ENCODE assay signal across 1 cellular context in genomic region chr1:43009274-43009673, GRCh38.
TF ChIP-seq lines count a peak whose summit lies in the region.

No MANE protein-coding gene starts in this region.

TF ChIP-seq in HEK293, 187 proteins besides CTCF, POLR2A, EP300 and RAD21 (continued from another document):
- TF ChIP-seq PRDM6 (tag by site-specific recombination; IDR thresholded peaks at IDR 0.05), result 0 out of 2 replicates have a peak, but pooled peaks have one; percentile 28
- no peak for TF ChIP-seq ZNF621 (tag by site-specific recombination; IDR thresholded peaks at IDR 0.05)
- no peak for TF ChIP-seq ZNF292 (tag by site-specific recombination; IDR thresholded peaks at IDR 0.05; ENCODE audit: borderline replicate concordance, low read depth)
- no peak for TF ChIP-seq ZBTB7A (tag by site-specific recombination; IDR thresholded peaks at IDR 0.05; ENCODE audit: low read depth)
- no peak for TF ChIP-seq ZFP69B (tag by site-specific recombination; IDR thresholded peaks at IDR 0.05)
- TF ChIP-seq ZNF558 (tag by site-specific recombination; IDR thresholded peaks at IDR 0.05), result no peak
- no peak for TF ChIP-seq ZNF792 (tag by site-specific recombination; IDR thresholded peaks at IDR 0.05)
- TF ChIP-seq, protein P1, sequence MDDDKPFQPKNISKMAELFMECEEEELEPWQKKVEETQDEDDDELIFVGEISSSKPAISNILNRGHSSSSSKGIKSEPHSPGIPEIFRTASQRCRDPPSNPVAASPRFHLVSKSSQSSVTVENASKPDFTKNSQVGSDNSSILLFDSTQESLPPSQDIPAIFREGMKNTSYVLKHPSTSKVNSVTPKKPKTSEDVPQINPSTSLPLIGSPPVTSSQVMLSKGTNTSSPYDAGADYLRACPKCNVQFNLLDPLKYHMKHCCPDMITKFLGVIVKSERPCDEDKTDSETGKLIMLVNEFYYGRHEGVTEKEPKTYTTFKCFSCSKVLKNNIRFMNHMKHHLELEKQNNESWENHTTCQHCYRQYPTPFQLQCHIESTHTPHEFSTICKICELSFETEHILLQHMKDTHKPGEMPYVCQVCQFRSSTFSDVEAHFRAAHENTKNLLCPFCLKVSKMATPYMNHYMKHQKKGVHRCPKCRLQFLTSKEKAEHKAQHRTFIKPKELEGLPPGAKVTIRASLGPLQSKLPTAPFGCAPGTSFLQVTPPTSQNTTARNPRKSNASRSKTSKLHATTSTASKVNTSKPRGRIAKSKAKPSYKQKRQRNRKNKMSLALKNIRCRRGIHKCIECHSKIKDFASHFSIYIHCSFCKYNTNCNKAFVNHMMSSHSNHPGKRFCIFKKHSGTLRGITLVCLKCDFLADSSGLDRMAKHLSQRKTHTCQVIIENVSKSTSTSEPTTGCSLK (tag by site-specific recombination; IDR thresholded peaks at IDR 0.05), result no peak
